In genomic region chr7:68324621-68325020, GRCh38 we compare ENCODE assay signal across 27 cellular contexts.
"Had no signal": no experiment of that assay in that cellular context is flagged by ENCODE, and none has a peak within 500 bp of the region (broad histone marks: within the 10 kb centered on the region; RNA-seq: fewer than 3 reads in every experiment).

No MANE protein-coding gene starts in this region.

- H3K36me3 ChIP-seq: stomach, suprapubic skin, thoracic aorta, thyroid gland, tibial artery, tibial nerve, transverse colon, upper lobe of left lung, upper lobe of right lung, uterus, vagina had no signal

- H3K4me3 ChIP-seq: stomach, suprapubic skin, testis, thoracic aorta, thyroid gland, tibial artery, tibial nerve, transverse colon, upper lobe of left lung, upper lobe of right lung, uterus, vagina had no signal

- H3K4me1 ChIP-seq: upper lobe of right lung, uterus had no signal

- DNase-seq: stimulated activated CD4-positive, alpha-beta T cell treated with anti-CD3 and anti-CD28 coated beads, Interleukin-2, amount 100 ng/mL, for 48 hours; stimulated activated CD4-positive, alpha-beta T cell treated with anti-CD3 and anti-CD28 coated beads, Interleukin-4, amount 100 ng/mL, for 1 hour; stimulated activated CD4-positive, alpha-beta T cell treated with anti-CD3 and anti-CD28 coated beads, Interleukin-4, amount 100 ng/mL, for 24 hours; stimulated activated CD4-positive, alpha-beta T cell treated with anti-CD3 and anti-CD28 coated beads, Interleukin-4, amount 100 ng/mL, for 4 hours; stimulated activated CD8-positive, alpha-beta memory T cell treated with anti-CD3 and anti-CD28 coated beads, Interleukin-4, amount 100 ng/mL, for 48 hours; stimulated activated naive B cell treated with anti-CD40 and anti-IgM and Interleukin-4, amounts not matched to agents 10 μg/mL and 1 μg/mL and 100 μg/mL, for 72 hours; stimulated activated naive CD4-positive, alpha-beta T cell; stimulated activated naive CD4-positive, alpha-beta T cell treated with Interleukin-2 at 50 U/mL for 16 hours; stimulated activated naive CD8-positive, alpha-beta T cell treated with anti-CD3 and anti-CD28 coated beads, Interleukin-15, amount 100 ng/mL, for 72 hours; stimulated activated naive CD8-positive, alpha-beta T cell treated with anti-CD3 and anti-CD28 coated beads, Interleukin-15, Interleukin-2, amounts not matched to agents 100 U/mL and 50 U/mL, for 24 hours; stomach; substantia nigra; testis; thyroid gland; tibial artery; transverse colon; trophoblast cell; upper lobe of left lung; upper lobe of right lung; uterus had no signal

- FAIRE-seq: urothelium cell line had no signal

- H3K27ac ChIP-seq: stomach, suprapubic skin, testis, thoracic aorta, thyroid gland, tibial artery, tibial nerve, transverse colon, upper lobe of left lung, upper lobe of right lung, uterus, vagina had no signal

- H3K9me3 ChIP-seq: suprapubic skin, testis, thoracic aorta, thyroid gland, tibial artery, upper lobe of left lung, upper lobe of right lung, uterus, vagina had no signal

- ATAC-seq: stimulated activated effector memory CD8-positive, alpha-beta T cell treated with anti-CD3 and anti-CD28 coated beads, Interleukin-12 subunit alpha, Interleukin-12 subunit beta, amount 100 ng/mL, for 72 hours; stimulated activated memory B cell treated with anti-CD40 and anti-IgM and Interleukin-4, amounts not matched to agents 10 μg/mL and 1 μg/mL and 100 μg/mL, for 72 hours; stimulated activated naive B cell treated with anti-CD40 and anti-IgM and Interleukin-4, amounts not matched to agents 10 μg/mL and 1 μg/mL and 100 μg/mL, for 72 hours; stimulated activated naive CD8-positive, alpha-beta T cell treated with anti-CD3 and anti-CD28 coated beads, Interleukin-15, amount 100 ng/mL, for 72 hours; stimulated activated naive CD8-positive, alpha-beta T cell treated with anti-CD3 and anti-CD28 coated beads, Interleukin-15, Interleukin-2, amounts not matched to agents 100 U/mL and 50 U/mL, for 24 hours; upper lobe of right lung had no signal

- H3K27me3 ChIP-seq: stomach, suprapubic skin, testis, thyroid gland, tibial artery, tibial nerve, transverse colon, upper lobe of left lung, upper lobe of right lung, uterus, vagina had no signal
